Comparison of ENCODE assay signal across 9 cellular contexts in genomic region chr9:124297553-124297905, GRCh38. TPM values are rescaled to one million over a fixed set of nuclear protein-coding genes. Genes with fewer than 3 reads are reported as not detected.
DNase-seq lines count a peak whose midpoint lies in the region; ATAC-seq, FAIRE-seq and TF ChIP-seq lines count a peak whose summit lies in the region.
"Had no signal": no experiment of that assay in that cellular context is flagged by ENCODE, and none has a peak within 500 bp of the region (broad histone marks: within the 10 kb centered on the region; RNA-seq: fewer than 3 reads in every experiment).

No MANE protein-coding gene starts in this region.

- no peak overlapping the region for H3K4me3 ChIP-seq in tibial nerve

- 8 to 14% methylated on average over 9 of the region's 9 CpGs for WGBS in tibial nerve, 2 donors

- H3K4me1 ChIP-seq in tibial nerve: peaks cover 0 to 97% (median 75%) of the 10 kb centered on the region in 4 donors

- no peak for TF ChIP-seq CTCF in tibial nerve (IDR thresholded peaks at IDR 0.05)

- peak; percentile 65 to 96 for TF ChIP-seq EP300 in tibial nerve (IDR thresholded peaks at IDR 0.05)

- no peak overlapping the region for H3K4me3 Mint-ChIP-seq in activated CD4-positive, alpha-beta T cell treated with anti-CD3 and anti-CD28 coated beads, Interleukin-2, amount 10 ng/mL, durations not matched to agents 24 days and 14 days
- H3K4me3 Mint-ChIP-seq in stimulated activated naive B cell treated with anti-CD40 and anti-IgM and Interleukin-4, amounts not matched to agents 10 μg/mL and 1 μg/mL and 100 μg/mL, for 72 hours: no peak overlapping the region

- no peaks in the 10 kb centered on the region for H3K27me3 ChIP-seq in layer of hippocampus (ENCODE audit: control insufficient read depth, insufficient read depth, low read length)
- no peaks in the 10 kb centered on the region for H3K27me3 ChIP-seq in tibial nerve
- H3K27me3 ChIP-seq: ascending aorta had no signal

- H3K9me3 ChIP-seq in tibial nerve: no peaks in the 10 kb centered on the region
- H3K9me3 ChIP-seq: ascending aorta had no signal

- ATAC-seq in stimulated activated naive B cell treated with anti-CD40 and anti-IgM and Interleukin-4, amounts not matched to agents 10 μg/mL and 1 μg/mL and 100 μg/mL, for 72 hours (replicated peaks): no peak
- ATAC-seq in GM19395 (IDR thresholded peaks at IDR 0.05; ENCODE audit: unreplicated experiment): no peak

- H3K36me3 Mint-ChIP-seq in activated CD4-positive, alpha-beta T cell treated with anti-CD3 and anti-CD28 coated beads, Interleukin-2, amount 10 ng/mL, durations not matched to agents 24 days and 14 days (ENCODE audit: low read depth): peaks cover 4% of the 10 kb centered on the region
- H3K36me3 Mint-ChIP-seq in stimulated activated naive B cell treated with anti-CD40 and anti-IgM and Interleukin-4, amounts not matched to agents 10 μg/mL and 1 μg/mL and 100 μg/mL, for 72 hours: peaks cover 42 to 71% of the 10 kb centered on the region in 2 donors

- no peak overlapping the region for H3K27ac Mint-ChIP-seq in activated CD4-positive, alpha-beta T cell treated with anti-CD3 and anti-CD28 coated beads, Interleukin-2, amount 10 ng/mL, durations not matched to agents 24 days and 14 days
- H3K27ac Mint-ChIP-seq in stimulated activated naive B cell treated with anti-CD40 and anti-IgM and Interleukin-4, amounts not matched to agents 10 μg/mL and 1 μg/mL and 100 μg/mL, for 72 hours: no peak overlapping the region

- intact Hi-C loops in activated CD4-positive, alpha-beta T cell treated with anti-CD3 and anti-CD28 coated beads, Interleukin-2, amount 10 ng/mL, durations not matched to agents 24 days and 14 days (cut with micrococcal nuclease): no loop called here

- DNase-seq in HTR-8/SVneo (ENCODE audit: insufficient read length, low spot score): peak; percentile 87
- peak; percentile 98 for DNase-seq in dermis blood vessel endothelial cell
- DNase-seq in tibial nerve (ENCODE audit: low spot score in 2 of 2): peak; percentile 58 to 63
- no peak for DNase-seq in stimulated activated CD4-positive, alpha-beta T cell treated with anti-CD3 and anti-CD28 coated beads, Interleukin-1b, Interleukin-23, amount 100 ng/mL, for 48 hours
- DNase-seq in activated CD4-positive, alpha-beta T cell treated with anti-CD3 and anti-CD28 coated beads, Interleukin-2, amount 10 ng/mL, durations not matched to agents 24 days and 14 days: no peak
- no peak for DNase-seq in stimulated activated naive B cell treated with anti-CD40 and anti-IgM and Interleukin-4, amounts not matched to agents 10 μg/mL and 1 μg/mL and 100 μg/mL, for 72 hours

- no peaks in the 10 kb centered on the region for H3K9me3 Mint-ChIP-seq in activated CD4-positive, alpha-beta T cell treated with anti-CD3 and anti-CD28 coated beads, Interleukin-2, amount 10 ng/mL, durations not matched to agents 24 days and 14 days
- no peaks in the 10 kb centered on the region for H3K9me3 Mint-ChIP-seq in stimulated activated naive B cell treated with anti-CD40 and anti-IgM and Interleukin-4, amounts not matched to agents 10 μg/mL and 1 μg/mL and 100 μg/mL, for 72 hours

- H3K27ac ChIP-seq in layer of hippocampus (ENCODE audit: low read depth, low read length) (peak overlapping the region; percentile 49), tibial nerve (peak overlapping the region; percentile 66 to 98 (median 90))

- H3K4me1 Mint-ChIP-seq in activated CD4-positive, alpha-beta T cell treated with anti-CD3 and anti-CD28 coated beads, Interleukin-2, amount 10 ng/mL, durations not matched to agents 24 days and 14 days: peaks cover 15% of the 10 kb centered on the region
- peaks cover 59 to 87% of the 10 kb centered on the region in 2 donors for H3K4me1 Mint-ChIP-seq in stimulated activated naive B cell treated with anti-CD40 and anti-IgM and Interleukin-4, amounts not matched to agents 10 μg/mL and 1 μg/mL and 100 μg/mL, for 72 hours

- no peak for FAIRE-seq in HTR-8/SVneo (lab: Jason Lieb, UNC)

- H3K27me3 Mint-ChIP-seq in activated CD4-positive, alpha-beta T cell treated with anti-CD3 and anti-CD28 coated beads, Interleukin-2, amount 10 ng/mL, durations not matched to agents 24 days and 14 days: peaks cover 5% of the 10 kb centered on the region
- no peaks in the 10 kb centered on the region for H3K27me3 Mint-ChIP-seq in stimulated activated naive B cell treated with anti-CD40 and anti-IgM and Interleukin-4, amounts not matched to agents 10 μg/mL and 1 μg/mL and 100 μg/mL, for 72 hours

- TF ChIP-seq POLR2A in tibial nerve (IDR thresholded peaks at IDR 0.05): peak in 1 of 2 donors; percentile 48

- H3K36me3 ChIP-seq in tibial nerve: peaks cover 0 to 9% (median 0%) of the 10 kb centered on the region in 3 donors

RNA-seq across cellular contexts. Expression of gene NEK6, which starts 39.8 kb away (rescaled TPM):
- 18.7 and 25.6 TPM in 2 replicates for total RNA-seq in dermis blood vessel endothelial cell
- 10 to 100 TPM; 25.3 to 53.1 (median 43.3) TPM for total RNA-seq in tibial nerve
- 26.4 and 32.5 TPM in 2 replicates for total RNA-seq in activated CD4-positive, alpha-beta T cell treated with anti-CD3 and anti-CD28 coated beads, Interleukin-2, amount 10 ng/mL, durations not matched to agents 24 days and 14 days

Comparison
In these comparisons a context has a peak if more than half of its experiments do, and no peak if none do; other contexts are left out.
1. DNase-seq: peak in HTR-8/SVneo (single experiment), dermis blood vessel endothelial cell (single experiment) and tibial nerve (2 of 2); none in stimulated activated CD4-positive, alpha-beta T cell treated with anti-CD3 and anti-CD28 coated beads, Interleukin-1b, Interleukin-23, amount 100 ng/mL, for 48 hours (single experiment), activated CD4-positive, alpha-beta T cell treated with anti-CD3 and anti-CD28 coated beads, Interleukin-2, amount 10 ng/mL, durations not matched to agents 24 days and 14 days (single experiment) and stimulated activated naive B cell treated with anti-CD40 and anti-IgM and Interleukin-4, amounts not matched to agents 10 μg/mL and 1 μg/mL and 100 μg/mL, for 72 hours (single experiment).